In genomic region chr16:1621851-1622250, GRCh38 we compare ENCODE assay signal across 27 cellular contexts. TPM values are rescaled to one million over a fixed set of nuclear protein-coding genes. Genes with fewer than 3 reads are reported as not detected.
A peak's percentile ranks its signal among the peaks of the same experiment; 100 is the strongest.
DNase-seq lines count a peak whose midpoint lies in the region; ATAC-seq and TF ChIP-seq lines count a peak whose summit lies in the region.
"Had no signal": no experiment of that assay in that cellular context is flagged by ENCODE, and none has a peak within 500 bp of the region (broad histone marks: within the 10 kb centered on the region; RNA-seq: fewer than 3 reads in every experiment).

No MANE protein-coding gene starts in this region.

- ATAC-seq in GM21367 (IDR thresholded peaks at IDR 0.05; ENCODE audit: unreplicated experiment) (peak; percentile 60), HG03521 (IDR thresholded peaks at IDR 0.05; ENCODE audit: unreplicated experiment) (peak; percentile 62), GM19452 (IDR thresholded peaks at IDR 0.05; ENCODE audit: unreplicated experiment) (no peak)
- ATAC-seq: CD8-positive, alpha-beta T cell had no signal

- peak overlapping the region; percentile 8 for H3K4me3 Mint-ChIP-seq in glutamatergic neuron (ENCODE audit: unreplicated experiment)
- H3K4me3 Mint-ChIP-seq in MCF 10A (ENCODE audit: unreplicated experiment) = no peak overlapping the region
- H3K4me3 Mint-ChIP-seq: activated CD4-positive, alpha-beta T cell treated with anti-CD3 and anti-CD28 coated beads, Interleukin-2, amount 10 ng/mL, durations not matched to agents 7 days and 5 days; activated naive CD8-positive, alpha-beta T cell treated with anti-CD3 and anti-CD28 coated beads, Interleukin-2, amount 10 ng/mL, durations not matched to agents 7 days and 5 days; CD8-positive, alpha-beta T cell; nephron had no signal

- POLR2A ChIA-PET in MCF 10A (lab: Yijun Ruan, JAX) = interaction anchor here (0.9 kb wide), 1 partner anchor 11 kb away, joined by 3 read pairs; no protein-coding TSS in a partner anchor

- H3K27ac ChIP-seq in SJCRH30 = no peak overlapping the region
- H3K27ac ChIP-seq: transverse colon had no signal

- H3K4me1 Mint-ChIP-seq in glutamatergic neuron (ENCODE audit: low read depth, unreplicated experiment) (peaks cover 20% of the 10 kb centered on the region), MCF 10A (ENCODE audit: insufficient read depth, unreplicated experiment) (no peaks in the 10 kb centered on the region)
- H3K4me1 Mint-ChIP-seq: nephron had no signal

- H3K27ac Mint-ChIP-seq in glutamatergic neuron (ENCODE audit: unreplicated experiment) (no peak overlapping the region), MCF 10A (ENCODE audit: low read depth, unreplicated experiment) (no peak overlapping the region)
- H3K27ac Mint-ChIP-seq: activated CD4-positive, alpha-beta T cell treated with anti-CD3 and anti-CD28 coated beads, Interleukin-2, amount 10 ng/mL, durations not matched to agents 7 days and 5 days; activated naive CD8-positive, alpha-beta T cell treated with anti-CD3 and anti-CD28 coated beads, Interleukin-2, amount 10 ng/mL, durations not matched to agents 7 days and 5 days; CD8-positive, alpha-beta T cell; nephron had no signal

- TF ChIP-seq CTCF in GM13976 (IDR thresholded peaks at IDR 0.05; ENCODE audit: borderline replicate concordance, control extremely low read depth, extremely low read depth, insufficient read depth, missing control alignments) = no peak
- no peak for TF ChIP-seq CTCF in glutamatergic neuron (IDR thresholded peaks at IDR 0.05; ENCODE audit: partially characterized antibody, unreplicated experiment)
- TF ChIP-seq CTCF in MCF 10A (IDR thresholded peaks at IDR 0.05; ENCODE audit: unreplicated experiment) = no peak

- no peaks in the 10 kb centered on the region for H3K36me3 Mint-ChIP-seq in glutamatergic neuron (ENCODE audit: unreplicated experiment)
- peaks cover 58% of the 10 kb centered on the region for H3K36me3 Mint-ChIP-seq in MCF 10A (ENCODE audit: insufficient read depth, unreplicated experiment)

- peaks cover 4% of the 10 kb centered on the region for H3K27me3 Mint-ChIP-seq in glutamatergic neuron (ENCODE audit: unreplicated experiment)
- H3K27me3 Mint-ChIP-seq in MCF 10A (ENCODE audit: insufficient read depth, unreplicated experiment) = no peaks in the 10 kb centered on the region
- H3K27me3 Mint-ChIP-seq: activated CD4-positive, alpha-beta T cell treated with anti-CD3 and anti-CD28 coated beads, Interleukin-2, amount 10 ng/mL, durations not matched to agents 7 days and 5 days; activated naive CD8-positive, alpha-beta T cell treated with anti-CD3 and anti-CD28 coated beads, Interleukin-2, amount 10 ng/mL, durations not matched to agents 7 days and 5 days had no signal

- H3K27me3 ChIP-seq in SJCRH30 = no peaks in the 10 kb centered on the region
- H3K27me3 ChIP-seq: BE2C, transverse colon had no signal

- H3K4me3 ChIP-seq in SJCRH30 = no peak overlapping the region
- H3K4me3 ChIP-seq: transverse colon had no signal

- peaks cover 8% of the 10 kb centered on the region for H3K36me3 ChIP-seq in SJCRH30

- H3K9me3 Mint-ChIP-seq in glutamatergic neuron (ENCODE audit: unreplicated experiment) = peaks cover 3% of the 10 kb centered on the region
- H3K9me3 Mint-ChIP-seq in MCF 10A (ENCODE audit: unreplicated experiment) = no peaks in the 10 kb centered on the region
- H3K9me3 Mint-ChIP-seq: activated CD4-positive, alpha-beta T cell treated with anti-CD3 and anti-CD28 coated beads, Interleukin-2, amount 10 ng/mL, durations not matched to agents 7 days and 5 days; activated naive CD8-positive, alpha-beta T cell treated with anti-CD3 and anti-CD28 coated beads, Interleukin-2, amount 10 ng/mL, durations not matched to agents 7 days and 5 days; CD8-positive, alpha-beta T cell; nephron had no signal

- no peaks in the 10 kb centered on the region for H3K9me3 ChIP-seq in SJCRH30 (replicated peaks)
- H3K9me3 ChIP-seq: BE2C, transverse colon had no signal

- no peaks in the 10 kb centered on the region for H3K4me1 ChIP-seq in SJCRH30
- H3K4me1 ChIP-seq: BE2C, transverse colon had no signal

- peak; percentile 70 for DNase-seq in GM13976 (ENCODE audit: low spot score)
- DNase-seq in glutamatergic neuron = no peak
- DNase-seq in SJCRH30 = no peak
- DNase-seq in MCF 10A (ENCODE audit: unreplicated experiment) = no peak
- no peak for DNase-seq in NCI-H524 (lab: John Stamatoyannopoulos, UW)
- DNase-seq: ACHN; activated CD4-positive, alpha-beta T cell treated with anti-CD3 and anti-CD28 coated beads, Interleukin-2, amount 10 ng/mL, durations not matched to agents 7 days and 5 days; activated effector memory CD4-positive, alpha-beta T cell treated with Interleukin-2 at 50 U/mL for 16 hours; activated naive CD8-positive, alpha-beta T cell treated with anti-CD3 and anti-CD28 coated beads, Interleukin-2, amount 10 ng/mL, durations not matched to agents 7 days and 5 days; aorta; BE2C; CD8-positive, alpha-beta T cell; effector CD4-positive, alpha-beta T cell; EL; hypothalamus; NCI-H1092; NCI-H1694; NCI-H446; NCI-H82; stimulated activated CD4-positive, alpha-beta T cell treated with anti-CD3 and anti-CD28 coated beads, Interleukin-4, amount 100 ng/mL, for 1 hour; SW 1271; T-helper 9 cell; transverse colon had no signal

- intact Hi-C loops in MCF 10A (cut with micrococcal nuclease) = no loop called here

- CTCF ChIA-PET in MCF 10A (lab: Yijun Ruan, JAX) = no interaction called here

- in situ Hi-C loops in GM13976 (cut with MboI; ENCODE audit: low sequenced_read_pairs, unreplicated experiment) = no loop called here

- no TSS peak for BruUV-seq in MCF 10A (replicated peaks; lab: Mats Ljungman, UMichigan)

RNA-seq across cellular contexts. Expression of gene CRAMP1, which starts 9.7 kb away (rescaled TPM):
- total RNA-seq in glutamatergic neuron (ENCODE audit: unreplicated experiment) (52.4 TPM), MCF 10A (2022) (21.8 and 26.3 TPM in 2 replicates)
- 9.5 and 12.6 TPM in 2 replicates for total RNA-seq in SJCRH30 (2014; rRNA removed; shearing (Covaris generic))

RNA-seq across cellular contexts. Expression of gene IFT140, which starts 10.0 kb away (rescaled TPM):
- total RNA-seq in glutamatergic neuron (ENCODE audit: unreplicated experiment) = 33.4 TPM
- 4.4 and 6.5 TPM in 2 replicates for total RNA-seq in SJCRH30 (2014; rRNA removed; shearing (Covaris generic))
- total RNA-seq in MCF 10A (2022) = 18.6 and 19.7 TPM in 2 replicates

RNA-seq across cellular contexts. Expression of gene JPT2, which starts 56.2 kb away (rescaled TPM):
- 72.9 TPM for total RNA-seq in glutamatergic neuron (ENCODE audit: unreplicated experiment)
- 83.4 and 87.4 TPM in 2 replicates for total RNA-seq in SJCRH30 (2014; rRNA removed; shearing (Covaris generic))
- total RNA-seq in MCF 10A (2022) = 111 and 131 TPM in 2 replicates
